ENCODE assay signal across 11 cellular contexts in genomic region chr12:89951050-89951693, GRCh38.
DNase-seq lines count a peak whose midpoint lies in the region; ATAC-seq and FAIRE-seq lines count a peak whose summit lies in the region.
"Had no signal": no experiment of that assay in that cellular context is flagged by ENCODE, and none has a peak within 500 bp of the region (broad histone marks: within the 10 kb centered on the region; RNA-seq: fewer than 3 reads in every experiment).

No MANE protein-coding gene starts in this region.

- no peak for FAIRE-seq in HTR-8/SVneo (lab: Jason Lieb, UNC)

- peaks cover 46% of the 10 kb centered on the region for H3K4me1 Mint-ChIP-seq in activated CD4-positive, alpha-beta T cell treated with anti-CD3 and anti-CD28 coated beads for 36 hours
- H3K4me1 Mint-ChIP-seq in central memory CD8-positive, alpha-beta T cell = peaks cover 44% of the 10 kb centered on the region

- H3K27ac Mint-ChIP-seq in activated CD4-positive, alpha-beta T cell treated with anti-CD3 and anti-CD28 coated beads for 36 hours = no peak overlapping the region
- H3K27ac Mint-ChIP-seq in central memory CD8-positive, alpha-beta T cell (ENCODE audit: low read depth) = peak overlapping the region; percentile 94

- H3K27me3 Mint-ChIP-seq in activated CD4-positive, alpha-beta T cell treated with anti-CD3 and anti-CD28 coated beads for 36 hours = no peaks in the 10 kb centered on the region
- H3K27me3 Mint-ChIP-seq in central memory CD8-positive, alpha-beta T cell = no peaks in the 10 kb centered on the region

- peak; percentile 29 for DNase-seq in activated CD4-positive, alpha-beta T cell treated with anti-CD3 and anti-CD28 coated beads for 36 hours
- DNase-seq in activated CD4-positive, alpha-beta T cell treated with anti-CD3 and anti-CD28 coated beads, Interleukin-2, amount 50 U/mL, for 48 hours = no peak
- DNase-seq in HTR-8/SVneo (ENCODE audit: insufficient read length, low spot score) (peak; percentile 23), renal cortical epithelial cell (ENCODE audit: low read depth) (peak; percentile 82)
- no peak for DNase-seq in central memory CD8-positive, alpha-beta T cell (ENCODE audit: low spot score in 2 of 2)
- DNase-seq in stimulated activated naive CD4-positive, alpha-beta T cell treated with Interleukin-2 at 50 U/mL for 16 hours (lab: John Stamatoyannopoulos, UW) = no peak
- DNase-seq: effector CD4-positive, alpha-beta T cell; NCI-H1105; nucleus accumbens had no signal

- no peak overlapping the region for H3K4me3 Mint-ChIP-seq in activated CD4-positive, alpha-beta T cell treated with anti-CD3 and anti-CD28 coated beads for 36 hours
- peak overlapping the region; percentile 48 for H3K4me3 Mint-ChIP-seq in central memory CD8-positive, alpha-beta T cell

- no peaks in the 10 kb centered on the region for H3K9me3 Mint-ChIP-seq in activated CD4-positive, alpha-beta T cell treated with anti-CD3 and anti-CD28 coated beads for 36 hours (ENCODE audit: low read depth)
- H3K9me3 Mint-ChIP-seq in central memory CD8-positive, alpha-beta T cell = no peaks in the 10 kb centered on the region

- ATAC-seq in activated CD4-positive, alpha-beta T cell treated with anti-CD3 and anti-CD28 coated beads for 36 hours = peak; percentile 46
- ATAC-seq in central memory CD8-positive, alpha-beta T cell (replicated peaks; ENCODE audit: extremely low read depth, poor library complexity, severe bottlenecking) = no peak
- no peak for ATAC-seq in GM21723 (IDR thresholded peaks at IDR 0.05; ENCODE audit: unreplicated experiment)
- ATAC-seq in HG02852 (IDR thresholded peaks at IDR 0.05; ENCODE audit: unreplicated experiment) = no peak

- CTCF ChIA-PET in activated CD4-positive, alpha-beta T cell treated with anti-CD3 and anti-CD28 coated beads for 36 hours (lab: Charles Lee) = no interaction called here

- POLR2A ChIA-PET in activated CD4-positive, alpha-beta T cell treated with anti-CD3 and anti-CD28 coated beads for 36 hours (lab: Charles Lee) = interaction anchor here (0.6 to 1.5 kb wide), 3 partner anchors 9 to 413 kb away, joined by 3 to 4 read pairs (median 3); no protein-coding TSS in a partner anchor

- no peaks in the 10 kb centered on the region for H3K36me3 Mint-ChIP-seq in activated CD4-positive, alpha-beta T cell treated with anti-CD3 and anti-CD28 coated beads for 36 hours (ENCODE audit: low read depth)
- peaks cover 10% of the 10 kb centered on the region for H3K36me3 Mint-ChIP-seq in central memory CD8-positive, alpha-beta T cell (ENCODE audit: insufficient read depth)

- intact Hi-C loops in activated CD4-positive, alpha-beta T cell treated with anti-CD3 and anti-CD28 coated beads for 36 hours (cut with DNase I, micrococcal nuclease) = loop anchor here (2.0 to 5.0 kb wide), 4 partner anchors 69 to 354 kb away; no protein-coding TSS in a partner anchor

Comparison
In these comparisons a context has a peak if more than half of its experiments do, and no peak if none do; other contexts are left out.
1. DNase-seq: peak in activated CD4-positive, alpha-beta T cell treated with anti-CD3 and anti-CD28 coated beads for 36 hours (single experiment), HTR-8/SVneo (single experiment) and renal cortical epithelial cell (single experiment); none in activated CD4-positive, alpha-beta T cell treated with anti-CD3 and anti-CD28 coated beads, Interleukin-2, amount 50 U/mL, for 48 hours (0 of 2), central memory CD8-positive, alpha-beta T cell (0 of 2) and stimulated activated naive CD4-positive, alpha-beta T cell treated with Interleukin-2 at 50 U/mL for 16 hours (single experiment).